Comparison of ENCODE assay signal across 1 cellular context in the genomic region with DNA sequence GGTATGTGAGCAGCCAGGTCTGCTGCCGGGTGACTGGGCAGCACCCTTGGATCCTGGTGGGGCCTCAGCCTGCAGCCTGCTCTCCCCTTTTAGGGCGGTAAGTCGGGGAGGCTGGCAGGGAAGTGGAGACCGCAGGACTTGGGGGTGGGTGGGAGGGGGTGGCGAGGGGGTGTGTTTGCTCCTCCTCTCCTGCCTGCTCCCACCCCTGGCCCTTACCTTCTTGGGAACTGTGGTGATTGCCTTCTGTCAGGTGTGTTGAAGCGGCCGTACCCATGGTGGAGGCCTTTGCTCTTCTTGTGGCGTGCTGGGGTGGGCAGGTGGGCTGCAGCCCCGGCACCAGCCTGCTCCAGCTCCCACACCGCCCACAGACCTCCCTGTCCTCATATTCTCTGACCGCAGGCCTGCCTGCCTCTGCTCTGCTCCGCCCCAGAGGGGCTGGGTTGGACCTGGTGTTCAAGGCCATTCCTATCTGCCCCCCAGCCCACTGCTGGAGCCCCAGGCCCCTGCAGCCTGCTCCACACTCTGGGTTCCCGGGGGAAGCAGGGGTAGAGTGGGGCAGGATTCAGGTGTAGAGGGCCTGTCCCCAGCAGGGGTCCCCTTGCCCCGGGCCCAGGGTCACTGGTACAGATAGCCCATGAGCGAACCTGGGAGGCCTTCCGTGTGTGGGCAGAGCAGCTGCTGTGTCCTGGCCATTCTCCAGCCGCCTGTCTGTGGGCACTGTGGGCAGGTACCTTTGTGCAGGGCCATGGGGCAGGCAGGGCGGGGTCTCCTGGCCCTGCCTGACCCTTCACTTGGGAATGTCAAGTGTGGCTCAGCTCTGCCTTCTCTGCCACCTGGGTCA.
TF ChIP-seq lines count a peak whose summit lies in the region.

No MANE protein-coding gene starts in this region.

TF ChIP-seq in HepG2, 621 proteins besides CTCF, POLR2A, EP300 and RAD21 (continued from another document):
- TF ChIP-seq HMGXB3 (CRISPR knock-in tag; IDR thresholded peaks at IDR 0.05; ENCODE audit: borderline replicate concordance) (no peak), ZNF205 (CRISPR knock-in tag; IDR thresholded peaks at IDR 0.05) (no peak), ZNF547 (CRISPR knock-in tag; IDR thresholded peaks at IDR 0.05) (0 out of 2 replicates have a peak, but pooled peaks have one; percentile 43), CHCHD3 (CRISPR knock-in tag; IDR thresholded peaks at IDR 0.05) (no peak), SATB2 (CRISPR knock-in tag; IDR thresholded peaks at IDR 0.05) (no peak), ZNF768 (CRISPR knock-in tag; IDR thresholded peaks at IDR 0.05) (no peak), HMGA1 (CRISPR knock-in tag; conservative IDR thresholded peaks at IDR 0.05) (no peak), ELF3 (CRISPR knock-in tag; IDR thresholded peaks at IDR 0.05) (no peak; the same call in 1 of the 2 replicates), RORA (CRISPR knock-in tag; IDR thresholded peaks at IDR 0.05) (no peak), ZNF264 (CRISPR knock-in tag; IDR thresholded peaks at IDR 0.05) (no peak), ZNF660 (CRISPR knock-in tag; IDR thresholded peaks at IDR 0.05; ENCODE audit: borderline replicate concordance, low read depth) (no peak), FOXK2 (IDR thresholded peaks at IDR 0.05) (no peak), ZNF451 (CRISPR knock-in tag; IDR thresholded peaks at IDR 0.05) (peak; percentile 78; the same call in 1 of the 2 replicates), ARID2 (CRISPR knock-in tag; IDR thresholded peaks at IDR 0.05; ENCODE audit: borderline replicate concordance) (no peak)
